Comparison of ENCODE assay signal across 23 cellular contexts in the genomic region with DNA sequence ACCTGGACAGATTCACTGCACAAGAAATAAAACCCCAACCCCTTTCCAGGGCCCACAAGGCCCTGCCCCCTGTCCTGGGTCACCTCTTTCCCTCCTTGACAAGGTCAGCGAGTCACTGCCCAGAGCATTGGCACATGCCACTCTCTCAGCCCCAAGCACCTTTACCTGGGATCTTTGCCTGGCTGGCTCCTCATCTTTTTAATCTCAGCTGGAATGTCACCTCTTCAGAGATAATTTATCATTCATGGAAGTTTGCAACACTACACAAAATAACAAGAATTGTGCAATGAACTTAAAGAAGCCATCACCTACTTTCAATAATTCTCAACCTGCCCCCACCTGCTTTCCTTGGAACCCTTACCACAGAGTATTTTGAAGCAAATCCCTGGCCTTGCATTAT. TPM values are rescaled to one million over a fixed set of nuclear protein-coding genes. Genes with fewer than 3 reads are reported as not detected.
A peak's percentile ranks its signal among the peaks of the same experiment; 100 is the strongest.
DNase-seq lines count a peak whose midpoint lies in the region; ATAC-seq, FAIRE-seq and TF ChIP-seq lines count a peak whose summit lies in the region.
"Had no signal": no experiment of that assay in that cellular context is flagged by ENCODE, and none has a peak within 500 bp of the region (broad histone marks: within the 10 kb centered on the region; RNA-seq: fewer than 3 reads in every experiment).

No MANE protein-coding gene starts in this region.

- H3K4me2 ChIP-seq in osteoblast (ENCODE audit: insufficient read depth, low read length): no peak overlapping the region
- H3K4me2 ChIP-seq: A549 had no signal

- H3K4me1 Mint-ChIP-seq in activated T-cell treated with anti-CD3 and anti-CD28 coated beads, Interleukin-2, amount 50 U/mL, for 24 hours (ENCODE audit: low read depth): no peaks in the 10 kb centered on the region
- no peaks in the 10 kb centered on the region for H3K4me1 Mint-ChIP-seq in endothelial cell (ENCODE audit: unreplicated experiment)
- no peaks in the 10 kb centered on the region for H3K4me1 Mint-ChIP-seq in stimulated activated memory B cell treated with anti-CD40 and anti-IgM and Interleukin-4, amounts not matched to agents 10 μg/mL and 1 μg/mL and 100 μg/mL, for 72 hours

- H3K27ac ChIP-seq in osteoblast (ENCODE audit: low read depth, low read length): no peak overlapping the region
- H3K27ac ChIP-seq in pancreas: no peak overlapping the region
- H3K27ac ChIP-seq in sigmoid colon: no peak overlapping the region
- H3K27ac ChIP-seq: 22Rv1, A549, C4-2B had no signal

- H3K27me3 ChIP-seq in osteoblast (ENCODE audit: insufficient read depth, low read length) (peaks cover 5% of the 10 kb centered on the region), pancreas (no peaks in the 10 kb centered on the region), sigmoid colon (no peaks in the 10 kb centered on the region)

- H2AFZ ChIP-seq in osteoblast (ENCODE audit: low read length): no peak overlapping the region

- intact Hi-C loops in pancreas (cut with DNase I) (no loop called here), sigmoid colon (cut with DNase I) (no loop called here)

- FAIRE-seq in pancreas (lab: Jason Lieb, UNC): no peak
- FAIRE-seq: A549, D721Med, GM12892, GM18507, H1 had no signal

- no peaks in the 10 kb centered on the region for H3K79me2 ChIP-seq in osteoblast (ENCODE audit: insufficient read depth, low read length)

- 78 to 85% methylated on average over 1 of the region's 1 CpG for WGBS in pancreas, 2 donors
- 94 to 100% methylated on average over 1 of the region's 1 CpG for WGBS in sigmoid colon, 2 donors

- peak; percentile 21 for DNase-seq in activated T-cell treated with anti-CD3 and anti-CD28 coated beads, Interleukin-2, amount 50 U/mL, for 24 hours
- DNase-seq in activated T-cell treated with anti-CD3 and anti-CD28 coated beads, Interleukin-2, amount 50 U/mL, for 1 hour: no peak
- DNase-seq in endothelial cell (ENCODE audit: low spot score): no peak
- peak; percentile 21 for DNase-seq in osteoblast (ENCODE audit: insufficient read length, low spot score, missing footprints)
- DNase-seq in pancreas: no peak
- DNase-seq in sigmoid colon: no peak
- DNase-seq: AML-193; Caco-2; CD4-positive, alpha-beta T cell; DMS79; GDM1 had no signal

- no peaks in the 10 kb centered on the region for H3K9me3 ChIP-seq in osteoblast (ENCODE audit: low read depth, low read length)
- no peaks in the 10 kb centered on the region for H3K9me3 ChIP-seq in pancreas
- H3K9me3 ChIP-seq in sigmoid colon: no peaks in the 10 kb centered on the region
- H3K9me3 ChIP-seq: A549, Caco-2, HAP-1 had no signal

- no peaks in the 10 kb centered on the region for H3K9me3 Mint-ChIP-seq in activated T-cell treated with anti-CD3 and anti-CD28 coated beads, Interleukin-2, amount 50 U/mL, for 24 hours
- no peaks in the 10 kb centered on the region for H3K9me3 Mint-ChIP-seq in endothelial cell (ENCODE audit: unreplicated experiment)
- H3K9me3 Mint-ChIP-seq in stimulated activated memory B cell treated with anti-CD40 and anti-IgM and Interleukin-4, amounts not matched to agents 10 μg/mL and 1 μg/mL and 100 μg/mL, for 72 hours: no peaks in the 10 kb centered on the region
- H3K9me3 Mint-ChIP-seq: CD4-positive, alpha-beta T cell had no signal

- H3K27ac Mint-ChIP-seq in activated T-cell treated with anti-CD3 and anti-CD28 coated beads, Interleukin-2, amount 50 U/mL, for 24 hours: no peak overlapping the region
- H3K27ac Mint-ChIP-seq in endothelial cell (ENCODE audit: unreplicated experiment): peak overlapping the region; percentile 11
- no peak overlapping the region for H3K27ac Mint-ChIP-seq in stimulated activated memory B cell treated with anti-CD40 and anti-IgM and Interleukin-4, amounts not matched to agents 10 μg/mL and 1 μg/mL and 100 μg/mL, for 72 hours
- H3K27ac Mint-ChIP-seq: CD4-positive, alpha-beta T cell had no signal

- no peaks in the 10 kb centered on the region for H3K36me3 Mint-ChIP-seq in activated T-cell treated with anti-CD3 and anti-CD28 coated beads, Interleukin-2, amount 50 U/mL, for 24 hours (ENCODE audit: low read depth)
- H3K36me3 Mint-ChIP-seq in endothelial cell (ENCODE audit: low read depth, unreplicated experiment): no peaks in the 10 kb centered on the region
- H3K36me3 Mint-ChIP-seq in stimulated activated memory B cell treated with anti-CD40 and anti-IgM and Interleukin-4, amounts not matched to agents 10 μg/mL and 1 μg/mL and 100 μg/mL, for 72 hours: no peaks in the 10 kb centered on the region

- H4K20me1 ChIP-seq in osteoblast (ENCODE audit: insufficient read depth, low read length): no peaks in the 10 kb centered on the region

- H3K4me1 ChIP-seq in osteoblast (ENCODE audit: insufficient read depth, low read length): no peaks in the 10 kb centered on the region
- no peaks in the 10 kb centered on the region for H3K4me1 ChIP-seq in pancreas
- H3K4me1 ChIP-seq in sigmoid colon: no peaks in the 10 kb centered on the region
- H3K4me1 ChIP-seq: A549, Caco-2, HAP-1 had no signal

- no peaks in the 10 kb centered on the region for H3K36me3 ChIP-seq in osteoblast (ENCODE audit: insufficient read depth, low read length)
- H3K36me3 ChIP-seq in pancreas: no peaks in the 10 kb centered on the region
- no peaks in the 10 kb centered on the region for H3K36me3 ChIP-seq in sigmoid colon
- H3K36me3 ChIP-seq: HAP-1 had no signal

- no peaks in the 10 kb centered on the region for H3K27me3 Mint-ChIP-seq in activated T-cell treated with anti-CD3 and anti-CD28 coated beads, Interleukin-2, amount 50 U/mL, for 24 hours
- peaks cover 4% of the 10 kb centered on the region for H3K27me3 Mint-ChIP-seq in endothelial cell (ENCODE audit: unreplicated experiment)
- peaks cover 16% of the 10 kb centered on the region for H3K27me3 Mint-ChIP-seq in stimulated activated memory B cell treated with anti-CD40 and anti-IgM and Interleukin-4, amounts not matched to agents 10 μg/mL and 1 μg/mL and 100 μg/mL, for 72 hours
- H3K27me3 Mint-ChIP-seq: CD4-positive, alpha-beta T cell had no signal

- TF ChIP-seq EP300 in sigmoid colon (IDR thresholded peaks at IDR 0.05): no peak

- no peak overlapping the region for H3K4me3 ChIP-seq in osteoblast (ENCODE audit: insufficient read depth, low read length)
- H3K4me3 ChIP-seq in pancreas: no peak overlapping the region
- H3K4me3 ChIP-seq in sigmoid colon: no peak overlapping the region
- H3K4me3 ChIP-seq: A549, HAP-1 had no signal

- no peak for TF ChIP-seq POLR2A in sigmoid colon (IDR thresholded peaks at IDR 0.05)

- TF ChIP-seq CTCF in endothelial cell (IDR thresholded peaks at IDR 0.05; ENCODE audit: unreplicated experiment): no peak
- no peak for TF ChIP-seq CTCF in osteoblast (IDR thresholded peaks at IDR 0.05; ENCODE audit: extremely low read depth, low read depth, low read length)
- no peak for TF ChIP-seq CTCF in pancreas (IDR thresholded peaks at IDR 0.05)
- no peak for TF ChIP-seq CTCF in sigmoid colon (IDR thresholded peaks at IDR 0.05)

- no peak for ATAC-seq in pancreas
- no peak for ATAC-seq in stimulated activated memory B cell treated with anti-CD40 and anti-IgM and Interleukin-4, amounts not matched to agents 10 μg/mL and 1 μg/mL and 100 μg/mL, for 72 hours
- ATAC-seq: A549 had no signal

- no peak overlapping the region for H3K4me3 Mint-ChIP-seq in activated T-cell treated with anti-CD3 and anti-CD28 coated beads, Interleukin-2, amount 50 U/mL, for 24 hours
- H3K4me3 Mint-ChIP-seq in endothelial cell (ENCODE audit: unreplicated experiment): no peak overlapping the region
- H3K4me3 Mint-ChIP-seq in stimulated activated memory B cell treated with anti-CD40 and anti-IgM and Interleukin-4, amounts not matched to agents 10 μg/mL and 1 μg/mL and 100 μg/mL, for 72 hours: no peak overlapping the region
- H3K4me3 Mint-ChIP-seq: CD4-positive, alpha-beta T cell had no signal

RNA-seq across cellular contexts. Expression of a gene that starts 19.2 kb away (rescaled TPM):
- not detected for total RNA-seq in endothelial cell (ENCODE audit: unreplicated experiment)
- total RNA-seq in osteoblast: not detected in 2 replicates
- total RNA-seq in pancreas: not detected
- under 1 TPM in 1 of 2 donors, not detected in 1; 0.15 TPM for polyA plus RNA-seq in pancreas
- total RNA-seq in sigmoid colon: not detected
- polyA plus RNA-seq in sigmoid colon: not detected
- total RNA-seq: Caco-2; CD4-positive, alpha-beta T cell; Daoy; H1; HT-29 had no signal
- polyA plus RNA-seq: BJ, H1 had no signal

Comparison
In these comparisons a context has a peak if more than half of its experiments do, and no peak if none do; other contexts are left out.
1. DNase-seq: peak in activated T-cell treated with anti-CD3 and anti-CD28 coated beads, Interleukin-2, amount 50 U/mL, for 24 hours (single experiment) and osteoblast (single experiment); none in activated T-cell treated with anti-CD3 and anti-CD28 coated beads, Interleukin-2, amount 50 U/mL, for 1 hour (single experiment), endothelial cell (single experiment), pancreas (0 of 6) and sigmoid colon (single experiment).